30 cellular contexts compared by ENCODE assay signal in genomic region chr19:17414097-17414496, GRCh38. TPM values are rescaled to one million over a fixed set of nuclear protein-coding genes. Genes with fewer than 3 reads are reported as not detected.
"Had no signal": no experiment of that assay in that cellular context is flagged by ENCODE, and none has a peak within 500 bp of the region (broad histone marks: within the 10 kb centered on the region; RNA-seq: fewer than 3 reads in every experiment).

No MANE protein-coding gene starts in this region.

- H3K4me3 ChIP-seq: heart right ventricle, left lung, lower lobe of right lung, right atrium auricular region, smooth muscle cell, transverse colon had no signal

- H3K36me3 ChIP-seq: brain microvascular endothelial cell, right atrium auricular region, transverse colon had no signal

- H3K4me3 Mint-ChIP-seq: activated naive CD4-positive, alpha-beta T cell treated with anti-CD3 and anti-CD28 coated beads for 36 hours; activated naive CD8-positive, alpha-beta T cell treated with anti-CD3 and anti-CD28 coated beads, Interleukin-2, amount 10 ng/mL, durations not matched to agents 7 days and 5 days; activated T-helper 1 cell treated with anti-CD3 and anti-CD28 coated beads, Interleukin-12 subunit alpha, Interleukin-12 subunit beta, Interleukin-2, Interleukin-4 antibody, amounts not matched to agents 30 ng/mL and 10 ng/mL and 1 ng/mL, durations not matched to agents 14 hours and 24 hours and 36 hours; stimulated activated naive B cell treated with anti-CD40 and anti-IgM and Interleukin-4, amounts not matched to agents 10 μg/mL and 1 μg/mL and 100 μg/mL, for 72 hours; T-helper 2 cell treated with Interferon-gamma antibody and Interleukin-4, amounts not matched to agents 5 μg/mL and 100 μg/mL, for 36 hours had no signal

- H3K27me3 ChIP-seq: foreskin keratinocyte, heart right ventricle, left lung, right atrium auricular region, transverse colon had no signal

- H3K27me3 Mint-ChIP-seq: activated naive CD8-positive, alpha-beta T cell treated with anti-CD3 and anti-CD28 coated beads, Interleukin-2, amount 10 ng/mL, durations not matched to agents 7 days and 5 days; stimulated activated naive B cell treated with anti-CD40 and anti-IgM and Interleukin-4, amounts not matched to agents 10 μg/mL and 1 μg/mL and 100 μg/mL, for 72 hours had no signal

- H3K27ac ChIP-seq: brain microvascular endothelial cell, foreskin keratinocyte, right atrium auricular region had no signal

- FAIRE-seq: astrocyte, islet of Langerhans had no signal

- DNase-seq: activated CD4-positive, alpha-beta T cell treated with anti-CD3 and anti-CD28 coated beads for 4 hours; activated CD4-positive, alpha-beta T cell treated with anti-CD3 and anti-CD28 coated beads, Interleukin-2, amount 50 U/mL, for 48 hours; activated CD8-positive, alpha-beta memory T cell treated with anti-CD3 and anti-CD28 coated beads for 24 hours; activated effector memory CD4-positive, alpha-beta T cell treated with anti-CD3 and anti-CD28 coated beads, Interleukin-2, amount 50 U/mL, for 16 hours; activated naive CD4-positive, alpha-beta T cell treated with anti-CD3 and anti-CD28 coated beads for 36 hours; activated naive CD8-positive, alpha-beta T cell treated with anti-CD3 and anti-CD28 coated beads, Interleukin-2, amount 10 ng/mL, durations not matched to agents 7 days and 5 days; amniotic stem cell; brain microvascular endothelial cell; caudate nucleus; foreskin keratinocyte; heart right ventricle; left lung; lower lobe of right lung; mesendoderm; stimulated activated CD4-positive, alpha-beta T cell treated with anti-CD3 and anti-CD28 coated beads, Interleukin-15, amount 100 ng/mL, for 24 hours; stimulated activated CD4-positive, alpha-beta T cell treated with anti-CD3 and anti-CD28 coated beads, Interleukin-2, amount 100 ng/mL, for 24 hours; stimulated activated naive B cell treated with anti-CD40 and anti-IgM and Interleukin-4, amounts not matched to agents 10 μg/mL and 1 μg/mL and 100 μg/mL, for 72 hours; T-helper 1 cell; transverse colon had no signal

- H3K4me1 ChIP-seq: foreskin keratinocyte had no signal

- H3K27ac Mint-ChIP-seq: activated naive CD4-positive, alpha-beta T cell treated with anti-CD3 and anti-CD28 coated beads for 36 hours; activated naive CD8-positive, alpha-beta T cell treated with anti-CD3 and anti-CD28 coated beads, Interleukin-2, amount 10 ng/mL, durations not matched to agents 7 days and 5 days; activated T-helper 1 cell treated with anti-CD3 and anti-CD28 coated beads, Interleukin-12 subunit alpha, Interleukin-12 subunit beta, Interleukin-2, Interleukin-4 antibody, amounts not matched to agents 30 ng/mL and 10 ng/mL and 1 ng/mL, durations not matched to agents 14 hours and 24 hours and 36 hours; stimulated activated naive B cell treated with anti-CD40 and anti-IgM and Interleukin-4, amounts not matched to agents 10 μg/mL and 1 μg/mL and 100 μg/mL, for 72 hours; T-helper 2 cell treated with Interferon-gamma antibody and Interleukin-4, amounts not matched to agents 5 μg/mL and 100 μg/mL, for 36 hours had no signal

- H3K9me3 Mint-ChIP-seq: activated naive CD4-positive, alpha-beta T cell treated with anti-CD3 and anti-CD28 coated beads for 36 hours; activated naive CD8-positive, alpha-beta T cell treated with anti-CD3 and anti-CD28 coated beads, Interleukin-2, amount 10 ng/mL, durations not matched to agents 7 days and 5 days; activated T-helper 1 cell treated with anti-CD3 and anti-CD28 coated beads, Interleukin-12 subunit alpha, Interleukin-12 subunit beta, Interleukin-2, Interleukin-4 antibody, amounts not matched to agents 30 ng/mL and 10 ng/mL and 1 ng/mL, durations not matched to agents 14 hours and 24 hours and 36 hours; stimulated activated naive B cell treated with anti-CD40 and anti-IgM and Interleukin-4, amounts not matched to agents 10 μg/mL and 1 μg/mL and 100 μg/mL, for 72 hours; T-helper 2 cell treated with Interferon-gamma antibody and Interleukin-4, amounts not matched to agents 5 μg/mL and 100 μg/mL, for 36 hours had no signal

- ATAC-seq: esophagus mucosa; foreskin keratinocyte; heart right ventricle; left lung; lower lobe of right lung; stimulated activated naive B cell treated with anti-CD40 and anti-IgM and Interleukin-4, amounts not matched to agents 10 μg/mL and 1 μg/mL and 100 μg/mL, for 72 hours had no signal

- H3K4me2 ChIP-seq: smooth muscle cell had no signal

- H3K9me3 ChIP-seq: heart right ventricle, left lung, lower lobe of right lung, right atrium auricular region, transverse colon had no signal

RNA-seq across cellular contexts. Expression of gene BST2, which starts 8.7 kb away (rescaled TPM):
- polyA plus RNA-seq: neural cell had no signal

RNA-seq across cellular contexts. Expression of gene CCDC194, which starts 20.1 kb away (rescaled TPM):
- total RNA-seq: esophagus mucosa, foreskin keratinocyte, right atrium auricular region, smooth muscle cell, temporal lobe, transverse colon, urinary bladder had no signal
- polyA plus RNA-seq: foreskin keratinocyte, neural cell, smooth muscle cell, urinary bladder had no signal

RNA-seq across cellular contexts. Expression of gene TMEM221, which starts 34.4 kb away (rescaled TPM):
- total RNA-seq: activated naive CD4-positive, alpha-beta T cell treated with anti-CD3 and anti-CD28 coated beads for 36 hours; activated naive CD8-positive, alpha-beta T cell treated with anti-CD3 and anti-CD28 coated beads, Interleukin-2, amount 10 ng/mL, durations not matched to agents 7 days and 5 days; activated T-helper 1 cell treated with anti-CD3 and anti-CD28 coated beads, Interleukin-12 subunit alpha, Interleukin-12 subunit beta, Interleukin-2, Interleukin-4 antibody, amounts not matched to agents 30 ng/mL and 10 ng/mL and 1 ng/mL, durations not matched to agents 14 hours and 24 hours and 36 hours; esophagus mucosa; left lung; lower lobe of right lung; pulmonary artery endothelial cell had no signal
- polyA plus RNA-seq: neural cell had no signal

RNA-seq across cellular contexts. Expression of gene PLVAP, which starts 37.0 kb away (rescaled TPM):
- total RNA-seq: activated naive CD4-positive, alpha-beta T cell treated with anti-CD3 and anti-CD28 coated beads for 36 hours; foreskin keratinocyte; smooth muscle cell had no signal
- polyA plus RNA-seq: foreskin keratinocyte, neural cell, smooth muscle cell had no signal
